13 cellular contexts compared by ENCODE assay signal in genomic region chr19:16582486-16583261, GRCh38. TPM values are rescaled to one million over a fixed set of nuclear protein-coding genes. Genes with fewer than 3 reads are reported as not detected.
DNase-seq lines count a peak whose midpoint lies in the region; ATAC-seq and TF ChIP-seq lines count a peak whose summit lies in the region.
"Had no signal": no experiment of that assay in that cellular context is flagged by ENCODE, and none has a peak within 500 bp of the region (broad histone marks: within the 10 kb centered on the region; RNA-seq: fewer than 3 reads in every experiment).

No MANE protein-coding gene starts in this region.

- peaks cover 29% of the 10 kb centered on the region for H3K79me2 ChIP-seq in neural cell (replicated peaks; ENCODE audit: insufficient read depth, low read length)

- peaks cover 5% of the 10 kb centered on the region for H3K36me3 Mint-ChIP-seq in HFFc6 (ENCODE audit: low read depth)
- peaks cover 7% of the 10 kb centered on the region for H3K36me3 Mint-ChIP-seq in activated naive CD8-positive, alpha-beta T cell treated with anti-CD3 and anti-CD28 coated beads, Interleukin-2, amount 50 U/mL, for 24 hours (ENCODE audit: low read depth)

- peaks cover 2% of the 10 kb centered on the region for H3K27me3 Mint-ChIP-seq in HFFc6 (ENCODE audit: insufficient read depth)
- H3K27me3 Mint-ChIP-seq in activated naive CD8-positive, alpha-beta T cell treated with anti-CD3 and anti-CD28 coated beads, Interleukin-2, amount 50 U/mL, for 24 hours, result no peaks in the 10 kb centered on the region

- H4K20me1 ChIP-seq in BLaER1 treated with 17β-estradiol and CSF1 and Interleukin-3, amounts not matched to agents 10 nM and 100 nM, result peaks cover 82 to 100% (median 97%) of the 10 kb centered on the region in 11 experiments
- H4K20me1 ChIP-seq in neural cell (ENCODE audit: insufficient read depth), result no peaks in the 10 kb centered on the region

- H3K4me3 Mint-ChIP-seq in HFFc6, result peak overlapping the region; percentile 32; the same call in 1 of the 2 replicates
- peak overlapping the region; percentile 88 for H3K4me3 Mint-ChIP-seq in activated naive CD8-positive, alpha-beta T cell treated with anti-CD3 and anti-CD28 coated beads, Interleukin-2, amount 50 U/mL, for 24 hours
- H3K4me3 Mint-ChIP-seq: mesothelial cell of epicardium had no signal

- no peaks in the 10 kb centered on the region for H3K9me2 ChIP-seq in neural cell (ENCODE audit: insufficient read depth, low read length)

- H3K4me1 Mint-ChIP-seq in HFFc6 (ENCODE audit: low read depth), result peaks cover 52% of the 10 kb centered on the region
- peaks cover 75% of the 10 kb centered on the region for H3K4me1 Mint-ChIP-seq in activated naive CD8-positive, alpha-beta T cell treated with anti-CD3 and anti-CD28 coated beads, Interleukin-2, amount 50 U/mL, for 24 hours

- peak overlapping the region; percentile 2 to 84 (median 66); a peak in 17 of 22 replicates for H3K9ac ChIP-seq in BLaER1 treated with 17β-estradiol and CSF1 and Interleukin-3, amounts not matched to agents 10 nM and 100 nM
- H3K9ac ChIP-seq in neural cell (ENCODE audit: low read length), result no peak overlapping the region

- H3K9me3 ChIP-seq in BLaER1 treated with 17β-estradiol and CSF1 and Interleukin-3, amounts not matched to agents 10 nM and 100 nM (replicated peaks in 1 of 11), result no peaks in the 10 kb centered on the region
- no peaks in the 10 kb centered on the region for H3K9me3 ChIP-seq in neural cell (ENCODE audit: low read length)

- peak overlapping the region; percentile 94 to 100 (median 99) for H3K4me2 ChIP-seq in BLaER1 treated with 17β-estradiol and CSF1 and Interleukin-3, amounts not matched to agents 10 nM and 100 nM
- H3K4me2 ChIP-seq in neural cell (ENCODE audit: low read length), result no peak overlapping the region

- TF ChIP-seq EP300 in neural cell (conservative IDR thresholded peaks at IDR 0.05; ENCODE audit: poor library complexity, severe bottlenecking), result no peak

- no peaks in the 10 kb centered on the region for H3K27me3 ChIP-seq in BLaER1 treated with 17β-estradiol and CSF1 and Interleukin-3, amounts not matched to agents 10 nM and 100 nM
- no peaks in the 10 kb centered on the region for H3K27me3 ChIP-seq in neural cell (ENCODE audit: insufficient read depth, low read depth, low read length)

- H3K4me1 ChIP-seq in BLaER1 treated with 17β-estradiol and CSF1 and Interleukin-3, amounts not matched to agents 10 nM and 100 nM, result peaks cover 71 to 91% (median 86%) of the 10 kb centered on the region in 10 experiments

- peak overlapping the region in 8 of 11 experiments; percentile 12 to 91 (median 78); a peak in 8 of 22 replicates for H3K27ac ChIP-seq in BLaER1 treated with 17β-estradiol and CSF1 and Interleukin-3, amounts not matched to agents 10 nM and 100 nM
- H3K27ac ChIP-seq in neural cell (ENCODE audit: low read length), result peak overlapping the region; percentile 91

- DNase-seq in HFFc6, result no peak
- DNase-seq in activated naive CD8-positive, alpha-beta T cell treated with anti-CD3 and anti-CD28 coated beads, Interleukin-2, amount 50 U/mL, for 24 hours, result no peak
- DNase-seq in amniotic stem cell (lab: John Stamatoyannopoulos, UW), result no peak
- DNase-seq in SW480 (ENCODE audit: low spot score), result no peak
- DNase-seq in inferior parietal cortex (ENCODE audit: extremely low spot score), result no peak
- no peak for DNase-seq in glomerular visceral epithelial cell (ENCODE audit: extremely low spot score)
- DNase-seq: activated CD4-positive, alpha-beta T cell treated with anti-CD3 and anti-CD28 coated beads for 1 hour had no signal

- TF ChIP-seq RAD21 in neural cell (conservative IDR thresholded peaks at IDR 0.05), result no peak

- H3K9me3 Mint-ChIP-seq in HFFc6, result no peaks in the 10 kb centered on the region
- no peaks in the 10 kb centered on the region for H3K9me3 Mint-ChIP-seq in activated naive CD8-positive, alpha-beta T cell treated with anti-CD3 and anti-CD28 coated beads, Interleukin-2, amount 50 U/mL, for 24 hours
- H3K9me3 Mint-ChIP-seq: mesothelial cell of epicardium had no signal

- TF ChIP-seq CTCF in HFFc6 (IDR thresholded peaks at IDR 0.05) (no peak), neural cell (IDR thresholded peaks at IDR 0.05; ENCODE audit: poor library complexity, severe bottlenecking) (no peak)

- H2AFZ ChIP-seq in neural cell (ENCODE audit: low read depth, low read length), result no peak overlapping the region

- H3F3A ChIP-seq in neural cell (ENCODE audit: insufficient read depth, low read length, poor library complexity, severe bottlenecking), result peaks cover 7% of the 10 kb centered on the region

- peak overlapping the region; percentile 21; the same call in 1 of the 2 replicates for H3K27ac Mint-ChIP-seq in HFFc6
- H3K27ac Mint-ChIP-seq in activated naive CD8-positive, alpha-beta T cell treated with anti-CD3 and anti-CD28 coated beads, Interleukin-2, amount 50 U/mL, for 24 hours, result peak overlapping the region; percentile 85

- ATAC-seq in activated naive CD8-positive, alpha-beta T cell treated with anti-CD3 and anti-CD28 coated beads, Interleukin-2, amount 50 U/mL, for 24 hours, result no peak
- ATAC-seq: HCT116, Panc1, right cardiac atrium had no signal

- peaks cover 17 to 47% (median 39%) of the 10 kb centered on the region in 11 experiments for H3K36me3 ChIP-seq in BLaER1 treated with 17β-estradiol and CSF1 and Interleukin-3, amounts not matched to agents 10 nM and 100 nM
- H3K36me3 ChIP-seq in neural cell (ENCODE audit: insufficient read depth, low read length), result no peaks in the 10 kb centered on the region

- H3K4me3 ChIP-seq in BLaER1 treated with 17β-estradiol and CSF1 and Interleukin-3, amounts not matched to agents 10 nM and 100 nM, result peak overlapping the region in 1 of 10 experiments; percentile 55; a peak in 2 of 20 replicates
- H3K4me3 ChIP-seq in neural cell (ENCODE audit: low read length), result no peak overlapping the region

TF ChIP-seq in neural cell, 6 proteins besides CTCF, POLR2A, EP300 and RAD21:
- TF ChIP-seq SMC3 (conservative IDR thresholded peaks at IDR 0.05; ENCODE audit: poor library complexity) (no peak), POLR2AphosphoS5 (IDR thresholded peaks at IDR 0.05) (no peak), MXI1 (conservative IDR thresholded peaks at IDR 0.05; ENCODE audit: poor library complexity, severe bottlenecking) (no peak)
- TF ChIP-seq, protein P1, sequence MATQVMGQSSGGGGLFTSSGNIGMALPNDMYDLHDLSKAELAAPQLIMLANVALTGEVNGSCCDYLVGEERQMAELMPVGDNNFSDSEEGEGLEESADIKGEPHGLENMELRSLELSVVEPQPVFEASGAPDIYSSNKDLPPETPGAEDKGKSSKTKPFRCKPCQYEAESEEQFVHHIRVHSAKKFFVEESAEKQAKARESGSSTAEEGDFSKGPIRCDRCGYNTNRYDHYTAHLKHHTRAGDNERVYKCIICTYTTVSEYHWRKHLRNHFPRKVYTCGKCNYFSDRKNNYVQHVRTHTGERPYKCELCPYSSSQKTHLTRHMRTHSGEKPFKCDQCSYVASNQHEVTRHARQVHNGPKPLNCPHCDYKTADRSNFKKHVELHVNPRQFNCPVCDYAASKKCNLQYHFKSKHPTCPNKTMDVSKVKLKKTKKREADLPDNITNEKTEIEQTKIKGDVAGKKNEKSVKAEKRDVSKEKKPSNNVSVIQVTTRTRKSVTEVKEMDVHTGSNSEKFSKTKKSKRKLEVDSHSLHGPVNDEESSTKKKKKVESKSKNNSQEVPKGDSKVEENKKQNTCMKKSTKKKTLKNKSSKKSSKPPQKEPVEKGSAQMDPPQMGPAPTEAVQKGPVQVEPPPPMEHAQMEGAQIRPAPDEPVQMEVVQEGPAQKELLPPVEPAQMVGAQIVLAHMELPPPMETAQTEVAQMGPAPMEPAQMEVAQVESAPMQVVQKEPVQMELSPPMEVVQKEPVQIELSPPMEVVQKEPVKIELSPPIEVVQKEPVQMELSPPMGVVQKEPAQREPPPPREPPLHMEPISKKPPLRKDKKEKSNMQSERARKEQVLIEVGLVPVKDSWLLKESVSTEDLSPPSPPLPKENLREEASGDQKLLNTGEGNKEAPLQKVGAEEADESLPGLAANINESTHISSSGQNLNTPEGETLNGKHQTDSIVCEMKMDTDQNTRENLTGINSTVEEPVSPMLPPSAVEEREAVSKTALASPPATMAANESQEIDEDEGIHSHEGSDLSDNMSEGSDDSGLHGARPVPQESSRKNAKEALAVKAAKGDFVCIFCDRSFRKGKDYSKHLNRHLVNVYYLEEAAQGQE (IDR thresholded peaks at IDR 0.05; ENCODE audit: borderline replicate concordance), result no peak

RNA-seq across cellular contexts. Expression of gene SLC35E1, which starts 10.5 kb away (rescaled TPM):
- 10 to 100 TPM; 44.2 to 67.1 (median 55.4) TPM for total RNA-seq in HFFc6 (2021; fragmentation: NEBNext Ultra II Directional; extraction: Animal tissue kit (Norgen Biotek cat#: 25700))
- polyA plus RNA-seq in neural cell, result 16.6 and 23.9 TPM in 2 replicates
- polyA minus RNA-seq in neural cell, result 27.2 and 38.7 TPM in 2 replicates

RNA-seq across cellular contexts. Expression of gene CHERP, which starts 40.4 kb away (rescaled TPM):
- 10 to 100 TPM; 30.4 to 38.5 (median 34.6) TPM for total RNA-seq in HFFc6 (2021; fragmentation: NEBNext Ultra II Directional; extraction: Animal tissue kit (Norgen Biotek cat#: 25700))
- 5.4 and 8.6 TPM in 2 replicates for polyA plus RNA-seq in neural cell
- polyA minus RNA-seq in neural cell, result 12.7 and 15.8 TPM in 2 replicates

RNA-seq across cellular contexts. Expression of gene MED26, which starts 45.3 kb away (rescaled TPM):
- total RNA-seq in HFFc6 (2021; fragmentation: NEBNext Ultra II Directional; extraction: Animal tissue kit (Norgen Biotek cat#: 25700)), result 1 to 10 TPM; 7.9 to 9.9 (median 8.8) TPM
- polyA plus RNA-seq in neural cell, result 3.8 and 4.2 TPM in 2 replicates
- 6.6 and 8.2 TPM in 2 replicates for polyA minus RNA-seq in neural cell
